Comparison of ENCODE assay signal across 27 cellular contexts in the genomic region with DNA sequence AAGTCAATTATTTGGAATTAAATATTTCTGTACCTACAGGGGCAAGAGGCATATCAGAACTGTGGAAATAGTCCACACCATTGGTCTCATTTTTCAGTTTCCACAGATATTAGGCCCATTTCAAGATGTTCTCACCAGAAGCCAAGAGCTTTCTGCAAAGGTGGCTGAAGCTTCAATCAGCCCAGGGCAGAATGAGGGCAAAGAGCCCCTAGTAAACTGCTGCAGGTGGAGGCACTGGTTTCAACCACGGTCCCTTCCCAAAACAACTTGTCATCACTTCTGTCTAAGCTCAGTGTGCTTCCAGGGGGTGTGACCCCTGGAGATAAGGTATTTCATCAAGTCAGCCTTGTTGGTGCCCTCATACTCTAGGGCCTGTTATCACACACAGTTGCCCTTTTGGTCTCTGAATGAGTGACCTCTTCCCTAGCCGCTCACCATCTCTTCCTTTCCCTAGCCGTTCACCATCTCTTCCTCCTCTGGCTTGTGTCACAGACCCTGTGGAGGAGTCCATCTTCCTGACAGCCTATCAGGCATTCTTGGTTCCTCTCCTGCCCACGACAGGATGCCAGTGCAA. TPM values are rescaled to one million over a fixed set of nuclear protein-coding genes. Genes with fewer than 3 reads are reported as not detected.
"Had no signal": no experiment of that assay in that cellular context is flagged by ENCODE, and none has a peak within 500 bp of the region (broad histone marks: within the 10 kb centered on the region; RNA-seq: fewer than 3 reads in every experiment).

No MANE protein-coding gene starts in this region.

- H3K36me3 Mint-ChIP-seq: naive thymus-derived CD4-positive, alpha-beta T cell had no signal

- H3K27me3 ChIP-seq: colonic mucosa, dorsolateral prefrontal cortex, gastroesophageal sphincter, suprapubic skin, tibial artery had no signal

- H3K4me3 ChIP-seq: colonic mucosa, dorsolateral prefrontal cortex, gastroesophageal sphincter, SK-N-MC, suprapubic skin, tibial artery had no signal

- H3K36me3 ChIP-seq: colonic mucosa, gastroesophageal sphincter, suprapubic skin, tibial artery, WERI-Rb-1 had no signal

- H3K4me1 ChIP-seq: colonic mucosa, tibial artery had no signal

- DNase-seq: activated CD4-positive, alpha-beta T cell treated with anti-CD3 and anti-CD28 coated beads for 48 hours; activated CD4-positive, alpha-beta T cell treated with anti-CD3 and anti-CD28 coated beads, Interleukin-2, amount 50 U/mL, for 48 hours; activated CD8-positive, alpha-beta memory T cell treated with anti-CD3 and anti-CD28 coated beads for 24 hours; activated gamma-delta T cell; activated naive CD4-positive, alpha-beta T cell treated with anti-CD3 and anti-CD28 coated beads, Interleukin-2, amount 50 U/mL, for 16 hours; amniotic stem cell; cerebellar nuclear complex; colonic mucosa; dorsolateral prefrontal cortex; effector memory CD4-positive, alpha-beta T cell; erythroblast; midbrain; naive thymus-derived CD4-positive, alpha-beta T cell; right cardiac atrium; stimulated activated CD4-positive, alpha-beta T cell treated with anti-CD3 and anti-CD28 coated beads, Interleukin-15, amount 100 ng/mL, for 24 hours; stimulated activated CD4-positive, alpha-beta T cell treated with anti-CD3 and anti-CD28 coated beads, Interleukin-2, amount 100 ng/mL, for 24 hours; stimulated activated naive CD4-positive, alpha-beta T cell; SW 1271; T-helper 9 cell; WERI-Rb-1 had no signal

- H3K4me1 Mint-ChIP-seq: naive thymus-derived CD4-positive, alpha-beta T cell had no signal

- H3K4me3 Mint-ChIP-seq: activated T-helper 1 cell treated with anti-CD3 and anti-CD28 coated beads, Interleukin-12 subunit alpha, Interleukin-12 subunit beta, Interleukin-2, Interleukin-4 antibody, amounts not matched to agents 30 ng/mL and 10 ng/mL and 1 ng/mL, durations not matched to agents 14 hours and 24 hours and 36 hours; naive thymus-derived CD4-positive, alpha-beta T cell; T-helper 1 cell treated with Interleukin-12 subunit alpha and Interleukin-12 subunit beta and Interleukin-4 antibody, amounts not matched to agents 30 μg/mL and 1 μg/mL, for 36 hours had no signal

- H3K9me3 Mint-ChIP-seq: activated T-helper 1 cell treated with anti-CD3 and anti-CD28 coated beads, Interleukin-12 subunit alpha, Interleukin-12 subunit beta, Interleukin-2, Interleukin-4 antibody, amounts not matched to agents 30 ng/mL and 10 ng/mL and 1 ng/mL, durations not matched to agents 14 hours and 24 hours and 36 hours; naive thymus-derived CD4-positive, alpha-beta T cell; T-helper 1 cell treated with Interleukin-12 subunit alpha and Interleukin-12 subunit beta and Interleukin-4 antibody, amounts not matched to agents 30 μg/mL and 1 μg/mL, for 36 hours had no signal

- H3K27ac Mint-ChIP-seq: activated T-helper 1 cell treated with anti-CD3 and anti-CD28 coated beads, Interleukin-12 subunit alpha, Interleukin-12 subunit beta, Interleukin-2, Interleukin-4 antibody, amounts not matched to agents 30 ng/mL and 10 ng/mL and 1 ng/mL, durations not matched to agents 14 hours and 24 hours and 36 hours; naive thymus-derived CD4-positive, alpha-beta T cell; T-helper 1 cell treated with Interleukin-12 subunit alpha and Interleukin-12 subunit beta and Interleukin-4 antibody, amounts not matched to agents 30 μg/mL and 1 μg/mL, for 36 hours had no signal

- ATAC-seq: activated CD4-positive, CD25-positive, alpha-beta regulatory T cell treated with anti-CD3 and anti-CD28 coated beads, Interleukin-2, amount 50 U/mL, for 24 hours; gastroesophageal sphincter; naive thymus-derived CD4-positive, alpha-beta T cell had no signal

- H3K27ac ChIP-seq: colonic mucosa, dorsolateral prefrontal cortex, gastroesophageal sphincter, SK-N-MC, suprapubic skin, tibial artery, WERI-Rb-1 had no signal

- H3K9me3 ChIP-seq: colonic mucosa, gastroesophageal sphincter, suprapubic skin, tibial artery had no signal

RNA-seq across cellular contexts. Expression of a gene that starts 21.2 kb away (rescaled TPM):
- total RNA-seq: activated T-helper 1 cell treated with anti-CD3 and anti-CD28 coated beads, Interleukin-12 subunit alpha, Interleukin-12 subunit beta, Interleukin-2, Interleukin-4 antibody, amounts not matched to agents 30 ng/mL and 10 ng/mL and 1 ng/mL, durations not matched to agents 14 hours and 24 hours and 36 hours had no signal
- polyA plus RNA-seq: naive thymus-derived CD4-positive, alpha-beta T cell had no signal

RNA-seq across cellular contexts. Expression of a gene that starts 55.8 kb away (rescaled TPM):
- total RNA-seq: gastroesophageal sphincter; naive thymus-derived CD4-positive, alpha-beta T cell had no signal
